8 cellular contexts compared by ENCODE assay signal in the genomic region with DNA sequence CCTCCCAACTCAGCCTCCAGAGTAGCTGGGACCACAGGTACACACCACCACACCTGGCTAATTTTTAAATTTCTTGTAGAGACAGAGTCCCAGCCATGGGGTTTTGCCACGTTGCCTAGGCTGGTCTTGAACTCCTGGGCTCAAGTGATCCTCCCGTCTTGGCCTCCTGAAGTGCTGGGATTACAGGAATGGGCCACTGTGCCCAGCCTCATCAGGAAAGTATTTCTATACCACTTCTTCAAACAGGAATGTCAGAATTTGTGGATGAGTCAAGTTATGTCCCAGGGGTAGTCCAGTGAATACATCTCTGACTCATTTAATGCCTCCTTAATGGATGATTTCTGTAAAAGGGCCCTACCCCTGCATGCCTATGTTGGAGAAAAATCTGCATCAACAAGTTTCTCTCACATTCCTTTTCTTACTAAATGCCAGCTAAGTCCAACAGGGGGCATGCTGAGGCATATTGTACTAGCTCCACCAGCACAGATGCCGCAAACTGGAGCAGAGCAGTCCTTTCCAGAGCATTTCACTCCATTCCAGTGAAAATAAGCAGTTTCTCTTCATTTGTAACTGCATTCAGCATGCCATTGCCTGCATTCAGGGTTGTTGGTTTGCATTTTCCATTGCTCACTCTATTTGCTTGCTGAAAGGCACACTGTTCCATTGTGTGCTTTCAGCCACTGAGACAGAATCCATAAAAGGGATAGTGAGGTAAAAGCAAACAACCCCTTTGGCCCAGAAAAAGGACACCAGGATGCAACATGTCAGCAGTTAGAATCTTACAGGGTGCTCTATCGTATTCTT. TPM values are rescaled to one million over a fixed set of nuclear protein-coding genes. Genes with fewer than 3 reads are reported as not detected.
A peak's percentile ranks its signal among the peaks of the same experiment; 100 is the strongest.
DNase-seq lines count a peak whose midpoint lies in the region; ATAC-seq and TF ChIP-seq lines count a peak whose summit lies in the region.

No MANE protein-coding gene starts in this region.

- peak overlapping the region; percentile 32 to 78 for H3K27ac ChIP-seq in coronary artery
- no peak overlapping the region for H3K27ac ChIP-seq in right lobe of liver
- H3K27ac ChIP-seq in stomach smooth muscle (ENCODE audit: low read length) = peak overlapping the region; percentile 12

- intact Hi-C loops in right lobe of liver (cut with DNase I) = no loop called here

- H3K9me3 ChIP-seq in right lobe of liver (no peaks in the 10 kb centered on the region), stomach smooth muscle (ENCODE audit: control insufficient read depth in 2 of 2, low read length in 2 of 2) (no peaks in the 10 kb centered on the region)

- no peak for TF ChIP-seq POLR2A in right lobe of liver (IDR thresholded peaks at IDR 0.05)

- DNase-seq in NCI-H2107 treated with DMSO at 0.1 percent for 48 hours (lab: John Stamatoyannopoulos, UW; ENCODE audit: unreplicated experiment) (peak; percentile 30), NCI-H2107 (lab: John Stamatoyannopoulos, UW) (no peak), HT1080 (ENCODE audit: low read depth) (peak; percentile 98), coronary artery (ENCODE audit: low spot score) (no peak), right lobe of liver (peak; percentile 36 to 56 (median 42))

- 16% methylated on average over 4 of the region's 4 CpGs for WGBS in right lobe of liver (ENCODE audit: insufficient coverage, low coverage, low lambda C conversion rate, missing lambda C conversion rate)

- H3K4me3 ChIP-seq in coronary artery (no peak overlapping the region), right lobe of liver (no peak overlapping the region), stomach smooth muscle (ENCODE audit: low read length in 2 of 2) (no peak overlapping the region)

- H3K4me1 ChIP-seq in right lobe of liver (peaks cover 0 to 2% (median 1%) of the 10 kb centered on the region in 4 donors), stomach smooth muscle (ENCODE audit: control insufficient read depth, insufficient read depth, low read length) (peaks cover 15% of the 10 kb centered on the region)

- ATAC-seq in SK-N-SH treated with all-trans-retinoic acid at 6 μM for 48 hours (peak; percentile 95), right lobe of liver (peak; percentile 81 to 93 (median 90)), GM19452 (IDR thresholded peaks at IDR 0.05; ENCODE audit: unreplicated experiment) (no peak)

- no peaks in the 10 kb centered on the region for H3K27me3 ChIP-seq in right lobe of liver
- no peaks in the 10 kb centered on the region for H3K27me3 ChIP-seq in stomach smooth muscle (ENCODE audit: control insufficient read depth in 1 of 2, insufficient read depth in 2 of 2, low read length in 2 of 2)

- TF ChIP-seq CTCF in coronary artery (IDR thresholded peaks at IDR 0.05) (peak; percentile 63), right lobe of liver (IDR thresholded peaks at IDR 0.05) (peak; percentile 65 to 77 (median 66))

- no peak overlapping the region for H3K9ac ChIP-seq in stomach smooth muscle (ENCODE audit: low read length in 2 of 2)

- no peaks in the 10 kb centered on the region for H3K36me3 ChIP-seq in right lobe of liver
- no peaks in the 10 kb centered on the region for H3K36me3 ChIP-seq in stomach smooth muscle (ENCODE audit: control insufficient read depth in 2 of 2, insufficient read depth in 2 of 2, low read length in 2 of 2)

TF ChIP-seq in SK-N-SH treated with all-trans-retinoic acid at 6 μM for 48 hours, 23 proteins besides CTCF, POLR2A, EP300 and RAD21:
- no peak for TF ChIP-seq TCF4 (CRISPR knock-in tag; IDR thresholded peaks at IDR 0.05; ENCODE audit: borderline replicate concordance)
- TF ChIP-seq ARNTL (CRISPR knock-in tag; IDR thresholded peaks at IDR 0.05; ENCODE audit: borderline replicate concordance, low read depth) = no peak
- TF ChIP-seq PATZ1 (CRISPR knock-in tag; IDR thresholded peaks at IDR 0.05; ENCODE audit: borderline replicate concordance) = no peak
- TF ChIP-seq ISL1 (CRISPR knock-in tag; IDR thresholded peaks at IDR 0.05) = peak; percentile 79
- TF ChIP-seq ZNF8 (CRISPR knock-in tag; IDR thresholded peaks at IDR 0.05) = no peak
- TF ChIP-seq ZNF70 (CRISPR knock-in tag; IDR thresholded peaks at IDR 0.05) = no peak
- TF ChIP-seq GLIS3 (CRISPR knock-in tag; IDR thresholded peaks at IDR 0.05) = no peak
- no peak for TF ChIP-seq BACH2 (CRISPR knock-in tag; IDR thresholded peaks at IDR 0.05; ENCODE audit: borderline replicate concordance)
- TF ChIP-seq ESRRG (CRISPR knock-in tag; IDR thresholded peaks at IDR 0.05) = no peak
- TF ChIP-seq CSDC2 (CRISPR knock-in tag; IDR thresholded peaks at IDR 0.05) = 0 out of 2 replicates have a peak, but pooled peaks have one; percentile 59
- TF ChIP-seq ZC3H10 (CRISPR knock-in tag; IDR thresholded peaks at IDR 0.05) = no peak
- no peak for TF ChIP-seq OSR1 (CRISPR knock-in tag; IDR thresholded peaks at IDR 0.05)
- TF ChIP-seq SNAI2 (CRISPR knock-in tag; IDR thresholded peaks at IDR 0.05) = no peak
- TF ChIP-seq, protein P1, sequence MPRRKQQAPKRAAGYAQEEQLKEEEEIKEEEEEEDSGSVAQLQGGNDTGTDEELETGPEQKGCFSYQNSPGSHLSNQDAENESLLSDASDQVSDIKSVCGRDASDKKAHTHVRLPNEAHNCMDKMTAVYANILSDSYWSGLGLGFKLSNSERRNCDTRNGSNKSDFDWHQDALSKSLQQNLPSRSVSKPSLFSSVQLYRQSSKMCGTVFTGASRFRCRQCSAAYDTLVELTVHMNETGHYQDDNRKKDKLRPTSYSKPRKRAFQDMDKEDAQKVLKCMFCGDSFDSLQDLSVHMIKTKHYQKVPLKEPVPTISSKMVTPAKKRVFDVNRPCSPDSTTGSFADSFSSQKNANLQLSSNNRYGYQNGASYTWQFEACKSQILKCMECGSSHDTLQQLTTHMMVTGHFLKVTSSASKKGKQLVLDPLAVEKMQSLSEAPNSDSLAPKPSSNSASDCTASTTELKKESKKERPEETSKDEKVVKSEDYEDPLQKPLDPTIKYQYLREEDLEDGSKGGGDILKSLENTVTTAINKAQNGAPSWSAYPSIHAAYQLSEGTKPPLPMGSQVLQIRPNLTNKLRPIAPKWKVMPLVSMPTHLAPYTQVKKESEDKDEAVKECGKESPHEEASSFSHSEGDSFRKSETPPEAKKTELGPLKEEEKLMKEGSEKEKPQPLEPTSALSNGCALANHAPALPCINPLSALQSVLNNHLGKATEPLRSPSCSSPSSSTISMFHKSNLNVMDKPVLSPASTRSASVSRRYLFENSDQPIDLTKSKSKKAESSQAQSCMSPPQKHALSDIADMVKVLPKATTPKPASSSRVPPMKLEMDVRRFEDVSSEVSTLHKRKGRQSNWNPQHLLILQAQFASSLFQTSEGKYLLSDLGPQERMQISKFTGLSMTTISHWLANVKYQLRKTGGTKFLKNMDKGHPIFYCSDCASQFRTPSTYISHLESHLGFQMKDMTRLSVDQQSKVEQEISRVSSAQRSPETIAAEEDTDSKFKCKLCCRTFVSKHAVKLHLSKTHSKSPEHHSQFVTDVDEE (CRISPR knock-in tag; IDR thresholded peaks at IDR 0.05) = no peak
- TF ChIP-seq ZFP3 (CRISPR knock-in tag; IDR thresholded peaks at IDR 0.05) = peak; percentile 67; the same call in 1 of the 2 replicates
TF ChIP-seq in SK-N-SH treated with all-trans-retinoic acid at 6 μM for 48 hours: peak in this region for 3.

RNA-seq across cellular contexts. Expression of gene CAVIN1, which starts 5.3 kb away (rescaled TPM):
- 232 and 236 TPM in 2 replicates for total RNA-seq in HT1080 (2014; rRNA removed; shearing (Covaris generic))
- 129 and 146 TPM in 2 replicates for polyA plus RNA-seq in HT1080 (2015; cell fraction: cytosol; rRNA removed)
- 163 and 166 TPM in 2 replicates for polyA plus RNA-seq in HT1080 (2015; cell fraction: nucleus; rRNA removed)
- 10 to 100 TPM in 5 of 6 experiments, 1 to 10 TPM in 1; 8.7 to 29.6 (median 17.4) TPM for total RNA-seq in right lobe of liver

RNA-seq across cellular contexts. Expression of gene ATP6V0A1, which starts 30.3 kb away (rescaled TPM):
- total RNA-seq in HT1080 (2014; rRNA removed; shearing (Covaris generic)) = 11.8 and 14.8 TPM in 2 replicates
- 8.4 and 9.4 TPM in 2 replicates for polyA plus RNA-seq in HT1080 (2015; cell fraction: cytosol; rRNA removed)
- polyA plus RNA-seq in HT1080 (2015; cell fraction: nucleus; rRNA removed) = 38.6 and 45.7 TPM in 2 replicates
- total RNA-seq in right lobe of liver = 10 to 100 TPM; 36.4 to 66.0 (median 49.4) TPM

RNA-seq across cellular contexts. Expression of gene STAT3, which starts 40.1 kb away (rescaled TPM):
- total RNA-seq in HT1080 (2014; rRNA removed; shearing (Covaris generic)) = 32.9 and 42.2 TPM in 2 replicates
- 36.0 and 41.8 TPM in 2 replicates for polyA plus RNA-seq in HT1080 (2015; cell fraction: cytosol; rRNA removed)
- polyA plus RNA-seq in HT1080 (2015; cell fraction: nucleus; rRNA removed) = 80.7 and 86.7 TPM in 2 replicates
- total RNA-seq in right lobe of liver = 100 to 1,000 TPM; 108 to 267 (median 208) TPM

Comparison
In these comparisons a context has a peak if more than half of its experiments do, and no peak if none do; other contexts are left out.
1. DNase-seq: peak in NCI-H2107 treated with DMSO at 0.1 percent for 48 hours (single experiment), HT1080 (single experiment) and right lobe of liver (3 of 3); none in NCI-H2107 (single experiment) and coronary artery (single experiment).
2. H3K27ac ChIP-seq: peak in coronary artery (2 of 2) and stomach smooth muscle (single experiment); none in right lobe of liver (0 of 3).